8 cellular contexts compared by ENCODE assay signal in the genomic region with DNA sequence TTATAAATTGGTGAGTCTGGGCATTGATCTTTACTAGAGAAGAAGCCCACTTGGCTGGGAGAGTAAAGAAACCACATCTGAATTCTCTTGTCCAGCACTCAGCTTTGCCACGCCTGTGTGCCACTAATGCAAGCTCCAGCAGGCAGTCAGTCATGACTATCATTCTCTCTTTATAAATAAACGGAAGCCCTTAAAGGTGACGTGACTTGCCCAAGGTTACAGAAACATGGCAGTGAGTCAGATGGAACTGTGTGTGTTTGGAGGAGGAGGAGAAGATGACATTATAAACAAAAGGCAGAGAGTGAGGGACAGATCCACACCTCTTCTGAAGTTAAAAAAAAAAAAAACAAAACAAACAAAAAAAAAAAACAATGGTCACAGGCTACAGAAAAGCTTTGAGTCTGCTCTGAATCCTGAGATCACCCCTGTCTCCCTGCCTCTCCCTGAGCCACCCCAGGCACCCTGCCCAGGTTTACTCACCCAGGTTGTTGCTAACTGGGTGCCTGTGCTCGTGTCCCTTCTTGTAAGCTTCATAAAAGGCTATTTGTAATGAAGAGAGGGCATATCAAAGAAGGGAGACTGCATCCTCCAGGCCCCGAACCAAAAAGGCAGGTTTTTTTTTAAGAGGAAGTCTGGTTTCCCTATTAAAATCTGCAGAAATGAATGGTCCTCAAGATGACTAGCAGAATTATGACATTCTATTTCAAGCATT.
DNase-seq lines count a peak whose midpoint lies in the region; ATAC-seq and TF ChIP-seq lines count a peak whose summit lies in the region.

No MANE protein-coding gene starts in this region.

- no peaks in the 10 kb centered on the region for H3K9me2 ChIP-seq in PC-3 (replicated peaks; ENCODE audit: low read length)

- H3K4me2 ChIP-seq in PC-3 (ENCODE audit: low read length) = peak overlapping the region; percentile 66

- no peaks in the 10 kb centered on the region for H4K20me1 ChIP-seq in PC-3 (ENCODE audit: low read length)

- TF ChIP-seq CTCF in PC-3 (conservative IDR thresholded peaks at IDR 0.05; ENCODE audit: low read depth, low read length) (no peak), fibroblast of mammary gland (conservative IDR thresholded peaks at IDR 0.05; ENCODE audit: control insufficient read depth, insufficient read depth, low read depth, low read length) (no peak), prostate gland (IDR thresholded peaks at IDR 0.05) (no peak), GM10266 (IDR thresholded peaks at IDR 0.05; ENCODE audit: control insufficient read depth, insufficient read depth, low read depth, missing control alignments) (no peak)

- CTCF ChIA-PET in PC-3 (lab: Charles Lee) = interaction anchor here (1.0 to 1.1 kb wide), 3 partner anchors 8 to 121 kb away, joined by 4 to 5 read pairs (median 5); no protein-coding TSS in a partner anchor

- POLR2A ChIA-PET in PC-3 (lab: Charles Lee; ENCODE audit: unreplicated experiment) = interaction anchor here (0.5 to 1.0 kb wide), 6 partner anchors 9 to 197 kb away, joined by 3 to 15 read pairs (median 10); no protein-coding TSS in a partner anchor

- H3K27ac ChIP-seq in PC-3 (ENCODE audit: low read length) = peak overlapping the region; percentile 74
- H3K27ac ChIP-seq in prostate gland = peak overlapping the region; percentile 52 to 64

- no peaks in the 10 kb centered on the region for H3K27me3 ChIP-seq in PC-3 (ENCODE audit: low read length)
- H3K27me3 ChIP-seq in prostate gland (replicated peaks; ENCODE audit: insufficient read depth) = no peaks in the 10 kb centered on the region

- H3K36me3 ChIP-seq in PC-3 (ENCODE audit: low read depth, low read length) (no peaks in the 10 kb centered on the region), prostate gland (no peaks in the 10 kb centered on the region)

- no peak overlapping the region for H2AFZ ChIP-seq in PC-3 (ENCODE audit: low read length)

- H3K9me3 ChIP-seq in PC-3 (ENCODE audit: low read length) (no peaks in the 10 kb centered on the region), prostate gland (no peaks in the 10 kb centered on the region)

- 19% methylated on average over 5 of the region's 5 CpGs for WGBS in prostate gland

- TF ChIP-seq POLR2A in prostate gland (IDR thresholded peaks at IDR 0.05) = no peak

- H3K79me2 ChIP-seq in PC-3 (ENCODE audit: low read length) = 0 out of 2 replicates have a peak, but pooled peaks cover 5% of the 10 kb centered on the region

- H3K4me1 ChIP-seq in PC-3 (ENCODE audit: insufficient read depth, low read length) (peaks cover 59% of the 10 kb centered on the region), prostate gland (replicated peaks) (peaks cover 12% of the 10 kb centered on the region)

- DNase-seq in DMS153 treated with DMSO at 0.1 percent for 48 hours (lab: John Stamatoyannopoulos, UW; ENCODE audit: unreplicated experiment) (peak; percentile 51), PC-3 (peak; percentile 96), fibroblast of mammary gland (ENCODE audit: low read depth) (peak; percentile 81), prostate gland (ENCODE audit: low spot score) (peak; percentile 81), GM10266 (ENCODE audit: extremely low spot score) (no peak), cerebellum (ENCODE audit: low spot score) (no peak)

- intact Hi-C loops in PC-3 (cut with micrococcal nuclease) (loop anchor here (1.0 kb wide), 3 partner anchors 10 to 121 kb away; no protein-coding TSS in a partner anchor), prostate gland (cut with DNase I) (loop anchor here (5.0 to 10.0 kb wide), 2 partner anchors 65 to 123 kb away; no protein-coding TSS in a partner anchor)

- H3K9ac ChIP-seq in PC-3 (ENCODE audit: low read length) = peak overlapping the region; percentile 2; the same call in 1 of the 2 replicates

- ATAC-seq in PC-3 = peak; percentile 74
- no peak for ATAC-seq in HG03108 (IDR thresholded peaks at IDR 0.05; ENCODE audit: unreplicated experiment)
- ATAC-seq in GM21576 (IDR thresholded peaks at IDR 0.05; ENCODE audit: unreplicated experiment) = no peak

- H3K4me3 ChIP-seq in PC-3 (ENCODE audit: low read length) = peak overlapping the region; percentile 21; the same call in 1 of the 2 replicates
- no peak overlapping the region for H3K4me3 ChIP-seq in fibroblast of mammary gland (ENCODE audit: control insufficient read depth, low read depth, low read length)
- no peak overlapping the region for H3K4me3 ChIP-seq in prostate gland

- TSS peak; percentile 20 for BruUV-seq in PC-3 (replicated peaks; lab: Mats Ljungman, UMichigan)

- peaks cover 4% of the 10 kb centered on the region for H3F3A ChIP-seq in PC-3 (ENCODE audit: low read length, unreplicated experiment)

Comparison
In these comparisons a context has a peak if more than half of its experiments do, and no peak if none do; other contexts are left out.
1. DNase-seq: peak in DMS153 treated with DMSO at 0.1 percent for 48 hours (single experiment), PC-3 (single experiment), fibroblast of mammary gland (single experiment) and prostate gland (single experiment); none in GM10266 (single experiment) and cerebellum (single experiment).